Comparison of ENCODE assay signal across 30 cellular contexts in genomic region chr7:95321720-95322119, GRCh38. TPM values are rescaled to one million over a fixed set of nuclear protein-coding genes. Genes with fewer than 3 reads are reported as not detected.
"Had no signal": no experiment of that assay in that cellular context is flagged by ENCODE, and none has a peak within 500 bp of the region (broad histone marks: within the 10 kb centered on the region; RNA-seq: fewer than 3 reads in every experiment).

No MANE protein-coding gene starts in this region.

- H3K4me3 ChIP-seq: stomach, suprapubic skin, testis, thoracic aorta, thyroid gland, tibial artery, tibial nerve, transverse colon, upper lobe of left lung, upper lobe of right lung, uterus, vagina had no signal

- H3K27me3 ChIP-seq: testis, thyroid gland, upper lobe of left lung, uterus, vagina had no signal

- ATAC-seq: stimulated activated effector memory CD8-positive, alpha-beta T cell treated with anti-CD3 and anti-CD28 coated beads, Interleukin-12 subunit alpha, Interleukin-12 subunit beta, amount 100 ng/mL, for 72 hours; stimulated activated memory B cell treated with anti-CD40 and anti-IgM and Interleukin-4, amounts not matched to agents 10 μg/mL and 1 μg/mL and 100 μg/mL, for 72 hours; stimulated activated naive B cell treated with anti-CD40 and anti-IgM and Interleukin-4, amounts not matched to agents 10 μg/mL and 1 μg/mL and 100 μg/mL, for 72 hours; stimulated activated naive CD8-positive, alpha-beta T cell treated with anti-CD3 and anti-CD28 coated beads, Interleukin-15, amount 100 ng/mL, for 72 hours; stimulated activated naive CD8-positive, alpha-beta T cell treated with anti-CD3 and anti-CD28 coated beads, Interleukin-15, Interleukin-2, amounts not matched to agents 100 U/mL and 50 U/mL, for 24 hours; upper lobe of right lung had no signal

- FAIRE-seq: urothelium cell line had no signal

- H3K9me3 ChIP-seq: stomach, suprapubic skin, testis, thoracic aorta, thyroid gland, tibial artery, tibial nerve, transverse colon, upper lobe of left lung, upper lobe of right lung, uterus, vagina had no signal

- DNase-seq: stimulated activated CD4-positive, alpha-beta T cell treated with anti-CD3 and anti-CD28 coated beads, Interleukin-2, amount 100 ng/mL, for 48 hours; stimulated activated CD4-positive, alpha-beta T cell treated with anti-CD3 and anti-CD28 coated beads, Interleukin-4, amount 100 ng/mL, for 1 hour; stimulated activated CD4-positive, alpha-beta T cell treated with anti-CD3 and anti-CD28 coated beads, Interleukin-4, amount 100 ng/mL, for 24 hours; stimulated activated CD4-positive, alpha-beta T cell treated with anti-CD3 and anti-CD28 coated beads, Interleukin-4, amount 100 ng/mL, for 4 hours; stimulated activated CD8-positive, alpha-beta memory T cell treated with anti-CD3 and anti-CD28 coated beads, Interleukin-4, amount 100 ng/mL, for 48 hours; stimulated activated naive B cell treated with anti-CD40 and anti-IgM and Interleukin-4, amounts not matched to agents 10 μg/mL and 1 μg/mL and 100 μg/mL, for 72 hours; stimulated activated naive CD4-positive, alpha-beta T cell; stimulated activated naive CD4-positive, alpha-beta T cell treated with Interleukin-2 at 50 U/mL for 16 hours; stimulated activated naive CD8-positive, alpha-beta T cell treated with anti-CD3 and anti-CD28 coated beads, Interleukin-15, amount 100 ng/mL, for 72 hours; stimulated activated naive CD8-positive, alpha-beta T cell treated with anti-CD3 and anti-CD28 coated beads, Interleukin-15, Interleukin-2, amounts not matched to agents 100 U/mL and 50 U/mL, for 24 hours; stomach; substantia nigra; testis; thyroid gland; tibial artery; transverse colon; trophoblast cell; upper lobe of left lung; upper lobe of right lung; uterus had no signal

- H3K4me1 ChIP-seq: suprapubic skin, testis, thyroid gland, tibial artery, tibial nerve, transverse colon, upper lobe of left lung, upper lobe of right lung, uterus, vagina had no signal

- H3K27ac ChIP-seq: stomach, suprapubic skin, testis, thoracic aorta, thyroid gland, tibial artery, tibial nerve, transverse colon, upper lobe of left lung, upper lobe of right lung, uterus, vagina had no signal

- H3K36me3 ChIP-seq: stomach, suprapubic skin, thoracic aorta, thyroid gland, tibial artery, tibial nerve, transverse colon, upper lobe of left lung, upper lobe of right lung, uterus, vagina had no signal

RNA-seq across cellular contexts. Expression of gene PON1, which starts 2.6 kb away (rescaled TPM):
- total RNA-seq: temporal lobe, thoracic aorta, thyroid gland, tibial nerve, ureter, urinary bladder, uterus, vagina had no signal
